In the genomic region with DNA sequence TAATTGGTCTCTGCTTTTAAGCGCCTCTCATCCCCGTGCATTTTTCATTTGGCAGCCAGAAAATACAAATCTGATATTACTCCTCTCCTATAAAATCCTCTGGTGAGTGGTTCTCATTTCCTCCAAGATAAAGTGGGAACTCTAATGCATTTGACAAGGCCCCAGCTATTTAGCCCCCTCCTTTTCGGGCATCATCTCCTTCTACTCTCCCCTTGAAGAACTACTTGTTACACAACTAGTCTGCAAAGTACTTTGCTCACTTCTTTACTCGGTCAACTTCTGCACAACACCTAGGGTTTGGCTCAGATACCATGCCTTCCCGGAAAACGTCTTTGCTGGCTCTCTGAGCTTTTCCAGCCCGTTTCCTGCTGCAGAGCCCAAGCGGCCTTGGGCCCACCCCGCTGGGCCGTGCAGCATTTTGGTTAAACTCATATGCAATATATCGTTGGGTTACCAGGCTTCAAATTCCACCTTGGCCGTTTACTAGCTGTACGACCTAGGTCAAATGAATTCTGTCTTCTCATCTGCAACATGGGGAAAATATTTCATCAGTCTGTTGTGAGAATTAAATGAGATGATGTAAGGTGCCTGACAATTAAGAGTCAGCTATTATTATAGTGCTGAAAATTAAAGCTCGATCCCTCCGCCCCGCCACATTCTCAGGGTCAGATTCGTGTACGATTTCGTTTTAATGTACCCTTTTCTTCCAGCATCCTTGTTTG, we compare ENCODE assay signal across 8 cellular contexts. TPM values are rescaled to one million over a fixed set of nuclear protein-coding genes. Genes with fewer than 3 reads are reported as not detected.
DNase-seq lines count a peak whose midpoint lies in the region; ATAC-seq and TF ChIP-seq lines count a peak whose summit lies in the region.

No MANE protein-coding gene starts in this region.

- H3K9ac ChIP-seq in mammary epithelial cell (ENCODE audit: insufficient read depth, low read length) (peak overlapping the region; percentile 91), muscle layer of colon (ENCODE audit: low read length) (peak overlapping the region; percentile 15)

- peak overlapping the region; percentile 87 for H3K4me2 ChIP-seq in mammary epithelial cell (ENCODE audit: insufficient read depth, low read depth, low read length)

- no peaks in the 10 kb centered on the region for H3K36me3 ChIP-seq in mammary epithelial cell (ENCODE audit: insufficient read depth, low read length)
- no peaks in the 10 kb centered on the region for H3K36me3 ChIP-seq in muscle layer of colon (ENCODE audit: insufficient read depth, low read length)

- H2AFZ ChIP-seq in mammary epithelial cell (ENCODE audit: low read depth, low read length) = peak overlapping the region; percentile 65

- ATAC-seq in HG02571 (IDR thresholded peaks at IDR 0.05; ENCODE audit: unreplicated experiment) = no peak
- no peak for ATAC-seq in HG02678 (IDR thresholded peaks at IDR 0.05; ENCODE audit: unreplicated experiment)

- H3K79me2 ChIP-seq in mammary epithelial cell (ENCODE audit: insufficient read depth, low read length) = peaks cover 41% of the 10 kb centered on the region

- H3K27ac ChIP-seq in HL-60 (replicated peaks) (peak overlapping the region; percentile 98), mammary epithelial cell (ENCODE audit: insufficient read depth, low read depth, low read length) (peak overlapping the region; percentile 88), muscle layer of colon (ENCODE audit: low read depth, low read length) (peak overlapping the region; percentile 36)

- TF ChIP-seq CTCF in AG10803 (conservative IDR thresholded peaks at IDR 0.05; ENCODE audit: low read length) = no peak
- TF ChIP-seq CTCF in HL-60 (IDR thresholded peaks at IDR 0.05; ENCODE audit: insufficient read depth, low read length) = no peak
- no peak for TF ChIP-seq CTCF in mammary epithelial cell (conservative IDR thresholded peaks at IDR 0.05 in 1 of 2, IDR thresholded peaks at IDR 0.05 in 1 of 2; ENCODE audit: extremely low read depth in 1 of 2, insufficient read depth in 1 of 2, low read depth in 1 of 2, low read length in 2 of 2)

- H3K4me3 ChIP-seq in AG10803 (ENCODE audit: low read length) = peak overlapping the region; percentile 75
- peak overlapping the region; percentile 36 for H3K4me3 ChIP-seq in HL-60 (replicated peaks; ENCODE audit: insufficient read depth, low read length)
- peak overlapping the region; percentile 49 to 82 (median 73) for H3K4me3 ChIP-seq in mammary epithelial cell (replicated peaks in 1 of 3; ENCODE audit: insufficient read depth in 1 of 3, low read depth in 2 of 3, low read length in 3 of 3)
- H3K4me3 ChIP-seq in muscle layer of colon (ENCODE audit: low read depth in 1 of 2, low read length in 2 of 2) = peak overlapping the region; percentile 79 to 98

- BruUV-seq in mammary epithelial cell (replicated peaks; lab: Mats Ljungman, UMichigan) = TSS peak; percentile 96

- intact Hi-C loops in mammary epithelial cell (cut with micrococcal nuclease) = loop anchor here (10.0 kb wide), 2 partner anchors 224 to 1126 kb away; partner anchors contain the start of genes AP2B1 and LHX1

- 41% methylated on average over 19 of the region's 19 CpGs for WGBS in mammary epithelial cell (ENCODE audit: low coverage, missing lambda C conversion rate)

- H3K27me3 ChIP-seq in HL-60 (ENCODE audit: insufficient read depth, poor library complexity, severe bottlenecking) (no peaks in the 10 kb centered on the region), mammary epithelial cell (ENCODE audit: insufficient read depth, low read length) (no peaks in the 10 kb centered on the region), muscle layer of colon (ENCODE audit: control insufficient read depth in 1 of 2, insufficient read depth in 2 of 2, low read length in 2 of 2) (no peaks in the 10 kb centered on the region)

- in situ Hi-C loops in mammary epithelial cell (cut with MboI; ENCODE audit: low sequenced_read_pairs in 2 of 2) = loop anchor here in 1 of 2 donors (5.0 kb wide), 1 partner anchor 46 kb away; the partner anchor contains the start of gene C17orf50

- no peaks in the 10 kb centered on the region for H4K20me1 ChIP-seq in mammary epithelial cell (ENCODE audit: insufficient read depth, low read length)

- DNase-seq in AG10803 (ENCODE audit: low read depth) (no peak), HL-60 (ENCODE audit: low read depth in 1 of 2, low spot score in 1 of 2) (no peak), mammary epithelial cell (no peak), RKO (ENCODE audit: low spot score) (no peak), SKM-1 (lab: John Stamatoyannopoulos, UW; ENCODE audit: unreplicated experiment) (no peak)

- CTCF ChIA-PET in mammary epithelial cell (lab: Charles Lee; ENCODE audit: low non-redundant PET) = interaction anchor here (0.6 to 2.0 kb wide), 4 partner anchors 45 to 253 kb away, joined by 3 to 12 read pairs (median 6); no protein-coding TSS in a partner anchor

- dilution Hi-C loops in mammary epithelial cell (cut with HindIII; ENCODE audit: low sequenced_read_pairs) = no loop called here

- H3K9me3 ChIP-seq in mammary epithelial cell (replicated peaks; ENCODE audit: insufficient read depth, low read length) = no peaks in the 10 kb centered on the region
- H3K9me3 ChIP-seq in muscle layer of colon (ENCODE audit: low read length) = no peaks in the 10 kb centered on the region

- H3K4me1 ChIP-seq in mammary epithelial cell (ENCODE audit: insufficient read depth, low read length) = peaks cover 20% of the 10 kb centered on the region
- peaks cover 30% of the 10 kb centered on the region for H3K4me1 ChIP-seq in muscle layer of colon (ENCODE audit: insufficient read depth, low read length)

RNA-seq across cellular contexts. Expression of gene TAF15, which starts 0.9 kb away (rescaled TPM):
- total RNA-seq in mammary epithelial cell = 100 to 1,000 TPM in 1 of 2 donors, 10 to 100 TPM in 1; 67.2 to 270 TPM
- 26.0 TPM for polyA plus RNA-seq in mammary epithelial cell
- polyA minus RNA-seq in mammary epithelial cell = 170 TPM

RNA-seq across cellular contexts. Expression of gene MMP28, which starts 13.0 kb away (rescaled TPM):
- total RNA-seq in mammary epithelial cell = 10 to 100 TPM; 64.0 to 83.9 TPM
- 51.7 TPM for polyA plus RNA-seq in mammary epithelial cell
- 64.9 TPM for polyA minus RNA-seq in mammary epithelial cell

RNA-seq across cellular contexts. Expression of gene C17orf50, which starts 47.7 kb away (rescaled TPM):
- total RNA-seq in mammary epithelial cell = not detected
- polyA plus RNA-seq in mammary epithelial cell = not detected
- polyA minus RNA-seq in mammary epithelial cell = not detected

RNA-seq across cellular contexts. Expression of gene GAS2L2, which starts 55.4 kb away (rescaled TPM):
- total RNA-seq in mammary epithelial cell = under 1 TPM in 1 of 2 donors, not detected in 1; 0.24 TPM
- 0.07 TPM for polyA plus RNA-seq in mammary epithelial cell
- polyA minus RNA-seq in mammary epithelial cell = 0.31 TPM

Comparison
In these comparisons a context has a peak if more than half of its experiments do, and no peak if none do; other contexts are left out.
1. H3K4me3 ChIP-seq: peak in every context shown above with its lines; median percentile 88 in muscle layer of colon; 75 in AG10803; 73 in mammary epithelial cell; 36 in HL-60.
2. H3K27ac ChIP-seq: peak in every context shown above with its lines; median percentile 98 in HL-60; 88 in mammary epithelial cell; 36 in muscle layer of colon.